ENCODE assay signal across 1 cellular context in the genomic region with DNA sequence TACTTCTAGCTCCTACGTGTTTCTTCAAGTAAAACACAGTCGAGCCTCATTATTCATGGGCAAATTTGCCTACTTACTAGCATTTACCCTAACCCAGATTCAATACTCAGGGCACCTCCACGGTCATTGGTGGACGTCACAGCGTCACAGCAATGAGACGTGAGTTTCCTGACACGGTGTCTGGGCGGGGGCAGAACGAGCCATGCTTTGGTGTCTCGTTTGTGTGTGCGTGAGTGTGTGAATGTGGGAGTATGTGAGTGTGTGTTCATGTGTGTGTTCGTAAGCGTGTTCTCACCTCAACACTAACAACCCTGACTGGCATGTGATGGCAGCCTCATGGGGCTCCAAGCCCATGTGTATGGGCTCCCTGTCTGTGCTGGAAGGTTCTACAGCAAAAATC.
TF ChIP-seq lines count a peak whose summit lies in the region.

No MANE protein-coding gene starts in this region.

TF ChIP-seq in H1, 55 proteins besides CTCF, POLR2A, EP300 and RAD21:
- TF ChIP-seq JUND (IDR thresholded peaks at IDR 0.05; ENCODE audit: low read length): no peak
- no peak for TF ChIP-seq HDAC6 (IDR thresholded peaks at IDR 0.05; ENCODE audit: low read depth, low read length)
- TF ChIP-seq TAF1 (IDR thresholded peaks at IDR 0.05; ENCODE audit: low read depth, low read length): no peak
- no peak for TF ChIP-seq SIN3A (conservative IDR thresholded peaks at IDR 0.05 in 1 of 2, IDR thresholded peaks at IDR 0.05 in 1 of 2; ENCODE audit: low read depth in 1 of 2, low read length in 2 of 2)
- TF ChIP-seq MAFK (IDR thresholded peaks at IDR 0.05; ENCODE audit: low read depth, low read length): no peak
- TF ChIP-seq JUN (IDR thresholded peaks at IDR 0.05; ENCODE audit: low read depth, low read length): no peak
- no peak for TF ChIP-seq ZNF274 (IDR thresholded peaks at IDR 0.05; ENCODE audit: borderline replicate concordance, extremely low read depth, low read length)
- no peak for TF ChIP-seq SUZ12 (IDR thresholded peaks at IDR 0.05; ENCODE audit: low read length)
- no peak for TF ChIP-seq SRF (IDR thresholded peaks at IDR 0.05; ENCODE audit: low read depth, low read length)
- no peak for TF ChIP-seq NRF1 (IDR thresholded peaks at IDR 0.05; ENCODE audit: low read depth, low read length)
- no peak for TF ChIP-seq EZH2 (IDR thresholded peaks at IDR 0.05; ENCODE audit: low read depth, low read length, severe bottlenecking)
- no peak for TF ChIP-seq SIX5 (IDR thresholded peaks at IDR 0.05; ENCODE audit: low read depth, low read length)
- TF ChIP-seq EGR1 (IDR thresholded peaks at IDR 0.05; ENCODE audit: borderline replicate concordance, low read depth, low read length): no peak
